29 cellular contexts compared by ENCODE assay signal in the genomic region with DNA sequence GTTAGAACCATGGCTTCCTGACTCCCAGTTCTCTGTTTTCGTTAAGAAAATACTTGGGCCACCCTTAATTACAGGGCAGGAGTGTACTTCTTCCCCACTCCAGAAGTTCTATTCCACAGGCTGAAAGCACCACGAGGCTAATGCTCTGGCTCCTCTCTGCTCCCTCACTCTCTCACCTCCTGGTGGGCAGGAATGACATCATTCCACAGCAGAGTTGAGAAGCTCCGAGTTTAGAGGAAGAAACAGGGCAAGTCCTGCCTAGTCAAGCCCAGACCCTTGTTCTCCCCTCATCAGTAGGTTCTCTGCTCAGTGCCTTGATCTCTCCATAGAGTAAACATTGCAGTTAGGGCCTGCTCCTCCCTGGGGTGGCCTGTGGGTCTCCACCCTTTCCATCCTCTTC.
"Had no signal": no experiment of that assay in that cellular context is flagged by ENCODE, and none has a peak within 500 bp of the region (broad histone marks: within the 10 kb centered on the region; RNA-seq: fewer than 3 reads in every experiment).

No MANE protein-coding gene starts in this region.

- H3K4me3 ChIP-seq: colonic mucosa, esophagus squamous epithelium, lung, right lobe of liver, suprapubic skin, transverse colon, upper lobe of right lung, uterus had no signal

- H3K27me3 Mint-ChIP-seq: dendritic cell treated with granulocyte-macrophage colony-stimulating factor and Interleukin-4, amounts not matched to agents 40 ng/mL and 50 ng/mL, for 4 days; memory B cell had no signal

- H3K36me3 ChIP-seq: colonic mucosa, esophagus squamous epithelium, neutrophil, right lobe of liver, suprapubic skin, transverse colon, upper lobe of right lung, uterus had no signal

- H3K27me3 ChIP-seq: colonic mucosa, esophagus squamous epithelium, neutrophil, right lobe of liver, suprapubic skin, transverse colon, upper lobe of right lung, uterus had no signal

- DNase-seq: colonic mucosa; effector CD8-positive, alpha-beta T cell; esophagus squamous epithelium; foreskin melanocyte; glutamatergic neuron; hypothalamus; kidney; naive thymus-derived CD4-positive, alpha-beta T cell; right lobe of liver; small intestine; stimulated activated CD4-positive, alpha-beta T cell treated with anti-CD3 and anti-CD28 coated beads, Interleukin-12 subunit alpha, Interleukin-12 subunit beta, amount 100 ng/mL, for 4 hours; stimulated activated CD4-positive, alpha-beta T cell treated with anti-CD3 and anti-CD28 coated beads, Interleukin-1b, Interleukin-23, amount 100 ng/mL, for 48 hours; stimulated activated CD4-positive, alpha-beta T cell treated with anti-CD3 and anti-CD28 coated beads, Interleukin-4, amount 100 ng/mL, for 1 hour; stimulated activated CD8-positive, alpha-beta memory T cell treated with anti-CD3 and anti-CD28 coated beads, Interleukin-4, amount 100 ng/mL, for 48 hours; stimulated activated naive CD4-positive, alpha-beta T cell; stimulated activated naive CD8-positive, alpha-beta T cell treated with anti-CD3 and anti-CD28 coated beads, Interleukin-15, amount 100 ng/mL, for 72 hours; transverse colon; upper lobe of right lung; uterus had no signal

- H3K4me1 Mint-ChIP-seq: naive thymus-derived CD4-positive, alpha-beta T cell; stimulated activated naive CD8-positive, alpha-beta T cell treated with anti-CD3 and anti-CD28 coated beads, Interleukin-15, amount 100 ng/mL, for 72 hours had no signal

- H3K4me3 Mint-ChIP-seq: dendritic cell treated with granulocyte-macrophage colony-stimulating factor and Interleukin-4, amounts not matched to agents 40 ng/mL and 50 ng/mL, for 4 days; memory B cell; mesothelial cell of epicardium; naive thymus-derived CD4-positive, alpha-beta T cell; nephron; stimulated activated naive CD8-positive, alpha-beta T cell treated with anti-CD3 and anti-CD28 coated beads, Interleukin-15, amount 100 ng/mL, for 72 hours had no signal

- H3K27ac Mint-ChIP-seq: dendritic cell treated with granulocyte-macrophage colony-stimulating factor and Interleukin-4, amounts not matched to agents 40 ng/mL and 50 ng/mL, for 4 days; memory B cell; mesothelial cell of epicardium; naive thymus-derived CD4-positive, alpha-beta T cell; nephron; progenitor cell of endocrine pancreas; stimulated activated naive CD8-positive, alpha-beta T cell treated with anti-CD3 and anti-CD28 coated beads, Interleukin-15, amount 100 ng/mL, for 72 hours had no signal

- ATAC-seq: left lobe of liver; naive thymus-derived CD4-positive, alpha-beta T cell; right lobe of liver; stimulated activated naive CD8-positive, alpha-beta T cell treated with anti-CD3 and anti-CD28 coated beads, Interleukin-15, amount 100 ng/mL, for 72 hours; upper lobe of right lung had no signal

- H3K4me1 ChIP-seq: colonic mucosa, esophagus squamous epithelium, parathyroid adenoma, right lobe of liver, suprapubic skin, transverse colon, upper lobe of right lung, uterus had no signal

- H3K27ac ChIP-seq: colonic mucosa, esophagus squamous epithelium, neutrophil, parathyroid adenoma, right lobe of liver, suprapubic skin, transverse colon, upper lobe of right lung, uterus had no signal

- H3K9me3 ChIP-seq: colonic mucosa, esophagus squamous epithelium, neutrophil, right lobe of liver, suprapubic skin, transverse colon, upper lobe of right lung, uterus had no signal

- H3K36me3 Mint-ChIP-seq: mesothelial cell of epicardium; naive thymus-derived CD4-positive, alpha-beta T cell had no signal
